8 cellular contexts compared by ENCODE assay signal in genomic region chr19:43464089-43464775, GRCh38. TPM values are rescaled to one million over a fixed set of nuclear protein-coding genes. Genes with fewer than 3 reads are reported as not detected.
DNase-seq lines count a peak whose midpoint lies in the region; ATAC-seq, FAIRE-seq and TF ChIP-seq lines count a peak whose summit lies in the region.

No MANE protein-coding gene starts in this region.

- H3K27me3 Mint-ChIP-seq in central memory CD8-positive, alpha-beta T cell = no peaks in the 10 kb centered on the region

- ATAC-seq in GM18858 (IDR thresholded peaks at IDR 0.05; ENCODE audit: unreplicated experiment) = peak; percentile 13
- ATAC-seq in HG02763 (IDR thresholded peaks at IDR 0.05; ENCODE audit: unreplicated experiment) = peak; percentile 36
- ATAC-seq in central memory CD8-positive, alpha-beta T cell (replicated peaks; ENCODE audit: extremely low read depth, poor library complexity, severe bottlenecking) = no peak

- H3K36me3 Mint-ChIP-seq in central memory CD8-positive, alpha-beta T cell (ENCODE audit: insufficient read depth) = peaks cover 6% of the 10 kb centered on the region

- H3K4me3 ChIP-seq in lower leg skin (ENCODE audit: low read depth, poor library complexity, severe bottlenecking) = peak overlapping the region; percentile 12

- H3K4me3 Mint-ChIP-seq in central memory CD8-positive, alpha-beta T cell = peak overlapping the region; percentile 89

- DNase-seq in RPMI8226 (peak; percentile 57), lower leg skin (ENCODE audit: low spot score in 2 of 2) (peak; percentile 85 to 96), NCI-H510A (lab: John Stamatoyannopoulos, UW) (no peak), RCC 7860 (ENCODE audit: low spot score) (no peak)
- no peak for DNase-seq in central memory CD8-positive, alpha-beta T cell (ENCODE audit: low spot score in 2 of 2)
- DNase-seq in stimulated activated CD8-positive, alpha-beta memory T cell treated with anti-CD3 and anti-CD28 coated beads, Interleukin-4, amount 100 ng/mL, for 24 hours (ENCODE audit: low read depth) = peak; percentile 67

- H3K9me3 Mint-ChIP-seq in central memory CD8-positive, alpha-beta T cell = no peaks in the 10 kb centered on the region

- no peak for TF ChIP-seq CTCF in lower leg skin (IDR thresholded peaks at IDR 0.05)

- 15 to 24% methylated on average over 24 to 36 of the region's 36 CpGs for WGBS in lower leg skin, 2 donors

- no peak for TF ChIP-seq POLR2A in lower leg skin (IDR thresholded peaks at IDR 0.05)

- intact Hi-C loops in lower leg skin (cut with DNase I; ENCODE audit: low total_unique reads) = no loop called here

- no peak for FAIRE-seq in RCC 7860 (lab: Jason Lieb, UNC)

- peak overlapping the region; percentile 86 for H3K27ac Mint-ChIP-seq in central memory CD8-positive, alpha-beta T cell (ENCODE audit: low read depth)

- peaks cover 41% of the 10 kb centered on the region for H3K4me1 Mint-ChIP-seq in central memory CD8-positive, alpha-beta T cell

RNA-seq across cellular contexts. Expression of gene LYPD3, which starts 1.2 kb away (rescaled TPM):
- 100 to 1,000 TPM; 344 to 549 (median 466) TPM for total RNA-seq in lower leg skin

RNA-seq across cellular contexts. Expression of gene PHLDB3, which starts 40.3 kb away (rescaled TPM):
- total RNA-seq in lower leg skin = 100 to 1,000 TPM in 2 of 4 donors, 10 to 100 TPM in 2; 86.9 to 136 (median 114) TPM

RNA-seq across cellular contexts. Expression of gene TEX101, which starts 49.5 kb away (rescaled TPM):
- under 1 TPM in 1 of 4 donors, not detected in 3; 0.74 TPM for total RNA-seq in lower leg skin

Comparison
In these comparisons a context has a peak if more than half of its experiments do, and no peak if none do; other contexts are left out.
1. DNase-seq: peak in RPMI8226 (single experiment), lower leg skin (2 of 2) and stimulated activated CD8-positive, alpha-beta memory T cell treated with anti-CD3 and anti-CD28 coated beads, Interleukin-4, amount 100 ng/mL, for 24 hours (single experiment); none in central memory CD8-positive, alpha-beta T cell (0 of 2), NCI-H510A (single experiment) and RCC 7860 (single experiment).